In genomic region chr1:178102218-178102617, GRCh38 we compare ENCODE assay signal across 18 cellular contexts. TPM values are rescaled to one million over a fixed set of nuclear protein-coding genes. Genes with fewer than 3 reads are reported as not detected.
"Had no signal": no experiment of that assay in that cellular context is flagged by ENCODE, and none has a peak within 500 bp of the region (broad histone marks: within the 10 kb centered on the region; RNA-seq: fewer than 3 reads in every experiment).

No MANE protein-coding gene starts in this region.

- H3K4me3 ChIP-seq: cardiac muscle cell, hepatocyte, mucosa of descending colon, thyroid gland, uterus had no signal

- DNase-seq: activated CD4-positive, alpha-beta T cell treated with anti-CD3 and anti-CD28 coated beads, Interleukin-2, amount 50 U/mL, for 4 hours; activated gamma-delta T cell treated with Interleukin-2 at 50 U/mL for 16 hours; effector memory CD8-positive, alpha-beta T cell; left colon; mucosa of descending colon; naive B cell; stimulated activated CD4-positive, alpha-beta T cell treated with anti-CD3 and anti-CD28 coated beads, Interleukin-12 subunit alpha, Interleukin-12 subunit beta, amount 100 ng/mL, for 4 hours; stimulated activated CD4-positive, alpha-beta T cell treated with anti-CD3 and anti-CD28 coated beads, Interleukin-1b, Interleukin-23, amount 100 ng/mL, for 48 hours; stimulated activated CD8-positive, alpha-beta memory T cell treated with anti-CD3 and anti-CD28 coated beads, Interleukin-4, amount 100 ng/mL, for 48 hours; stimulated activated naive CD4-positive, alpha-beta T cell treated with Interleukin-2 at 50 U/mL for 16 hours; thyroid gland; uterus had no signal

- H3K9me3 ChIP-seq: mucosa of descending colon, thyroid gland, uterus had no signal

- H3K27ac ChIP-seq: hepatocyte, thyroid gland had no signal

- H2AFZ ChIP-seq: hepatocyte had no signal

- ATAC-seq: activated naive CD4-positive, alpha-beta T cell treated with anti-CD3 and anti-CD28 coated beads, Interleukin-2, amount 50 U/mL, for 72 hours; effector memory CD8-positive, alpha-beta T cell; left colon; mucosa of descending colon had no signal

- H3K4me2 ChIP-seq: hepatocyte had no signal

- H3K36me3 ChIP-seq: cardiac muscle cell, thyroid gland, uterus had no signal

- H3K27me3 ChIP-seq: cardiac muscle cell, hepatocyte, thyroid gland, uterus had no signal

RNA-seq across cellular contexts. Expression of gene RASAL2, which starts 8.3 kb away (rescaled TPM):
- total RNA-seq: activated CD8-positive, alpha-beta memory T cell treated with anti-CD3 and anti-CD28 coated beads for 36 hours; activated naive CD4-positive, alpha-beta T cell treated with anti-CD3 and anti-CD28 coated beads, Interleukin-2, amount 50 U/mL, for 72 hours; activated T-helper 1 cell treated with anti-CD3 and anti-CD28 coated beads, Interleukin-12 subunit alpha, Interleukin-12 subunit beta, Interleukin-2, Interleukin-4 antibody, amounts not matched to agents 30 ng/mL and 10 ng/mL and 1 ng/mL, durations not matched to agents 14 hours and 24 hours and 36 hours; T-helper 1 cell treated with Interleukin-12 subunit alpha and Interleukin-12 subunit beta and Interleukin-4 antibody, amounts not matched to agents 30 ng/mL and 1 ng/mL, for 36 hours had no signal
